ENCODE assay signal across 14 cellular contexts in genomic region chr17:5619088-5619740, GRCh38. TPM values are rescaled to one million over a fixed set of nuclear protein-coding genes. Genes with fewer than 3 reads are reported as not detected.
DNase-seq lines count a peak whose midpoint lies in the region; ATAC-seq and TF ChIP-seq lines count a peak whose summit lies in the region.
"Had no signal": no experiment of that assay in that cellular context is flagged by ENCODE, and none has a peak within 500 bp of the region (broad histone marks: within the 10 kb centered on the region; RNA-seq: fewer than 3 reads in every experiment).

No MANE protein-coding gene starts in this region.

- intact Hi-C loops in testis (cut with DNase I; ENCODE audit: low total_unique reads) = no loop called here
- intact Hi-C loops in gastrocnemius medialis (cut with DNase I; ENCODE audit: low total_unique reads) = no loop called here
- intact Hi-C loops in spleen (cut with DNase I; ENCODE audit: low total_unique reads) = no loop called here

- DNase-seq in NCI-H1417 (lab: John Stamatoyannopoulos, UW) (peak in 2 of 3 experiments; percentile 57 to 82), NCI-H1417 treated with DMSO at 0.1 percent for 48 hours (lab: John Stamatoyannopoulos, UW) (no peak), NOMO-1 treated with dmso at 0.1 percent for 144 hours (lab: John Stamatoyannopoulos, UW; ENCODE audit: unreplicated experiment) (peak; percentile 79), testis (peak; percentile 68), gastrocnemius medialis (no peak), spleen (no peak)
- peak; percentile 4 for DNase-seq in stimulated activated CD4-positive, alpha-beta T cell treated with anti-CD3 and anti-CD28 coated beads, Interleukin-4, amount 100 ng/mL, for 24 hours
- no peak for DNase-seq in stimulated activated CD4-positive, alpha-beta T cell treated with anti-CD3 and anti-CD28 coated beads, Interleukin-4, amount 100 ng/mL, for 1 hour
- DNase-seq: DND-41, HFFc6, mammary epithelial cell, small intestine, T-helper 17 cell had no signal

- H3K4me3 ChIP-seq in testis (peak overlapping the region; percentile 32 to 45), gastrocnemius medialis (no peak overlapping the region), spleen (peak overlapping the region in 1 of 8 donors; percentile 26)

- in situ Hi-C loops in gastrocnemius medialis (cut with MboI; ENCODE audit: low sequenced_read_pairs in 4 of 4) = no loop called here

- H3K36me3 ChIP-seq in testis (ENCODE audit: low read depth, missing control alignments) (no peaks in the 10 kb centered on the region), gastrocnemius medialis (no peaks in the 10 kb centered on the region), spleen (no peaks in the 10 kb centered on the region)
- H3K36me3 ChIP-seq: neutrophil had no signal

- H3K9me3 ChIP-seq in testis = no peaks in the 10 kb centered on the region
- no peaks in the 10 kb centered on the region for H3K9me3 ChIP-seq in gastrocnemius medialis
- H3K9me3 ChIP-seq in spleen = no peaks in the 10 kb centered on the region
- H3K9me3 ChIP-seq: neutrophil had no signal

- TF ChIP-seq POLR2A in testis (IDR thresholded peaks at IDR 0.05) = no peak
- TF ChIP-seq POLR2A in gastrocnemius medialis (IDR thresholded peaks at IDR 0.05) = no peak
- TF ChIP-seq POLR2A in spleen (IDR thresholded peaks at IDR 0.05) = no peak

- TF ChIP-seq CTCF in testis (IDR thresholded peaks at IDR 0.05) (no peak), gastrocnemius medialis (IDR thresholded peaks at IDR 0.05 in 4 of 5, conservative IDR thresholded peaks at IDR 0.05 in 1 of 5) (no peak), spleen (IDR thresholded peaks at IDR 0.05 in 8 of 11, conservative IDR thresholded peaks at IDR 0.05 in 3 of 11) (no peak)

- H3K27ac ChIP-seq in testis (no peak overlapping the region), gastrocnemius medialis (no peak overlapping the region), spleen (no peak overlapping the region)
- H3K27ac ChIP-seq: neutrophil had no signal

- H3K4me1 ChIP-seq in testis (no peaks in the 10 kb centered on the region), gastrocnemius medialis (no peaks in the 10 kb centered on the region), spleen (no peaks in the 10 kb centered on the region)

- no peaks in the 10 kb centered on the region for H3K27me3 ChIP-seq in testis
- peaks cover 0 to 8% (median 6%) of the 10 kb centered on the region in 3 donors for H3K27me3 ChIP-seq in gastrocnemius medialis
- H3K27me3 ChIP-seq in spleen (replicated peaks in 1 of 7) = peaks cover 0 to 50% (median 5%) of the 10 kb centered on the region in 7 donors

- WGBS in testis, 2 donors = 50 to 60% methylated on average over 18 to 20 of the region's 20 CpGs
- 62 to 79% (median 65%) methylated on average over 17 to 20 of the region's 20 CpGs for WGBS in spleen, 5 donors

- ATAC-seq in gastrocnemius medialis = no peak
- ATAC-seq: T-helper 17 cell had no signal

RNA-seq across cellular contexts. Expression of gene NLRP1, which starts 34.9 kb away (rescaled TPM):
- total RNA-seq in testis (10 to 100 TPM; 35.4 to 68.5 TPM), gastrocnemius medialis (1 to 10 TPM; 3.6 to 7.7 (median 6.9) TPM), spleen (100 to 1,000 TPM in 2 of 7 donors, 10 to 100 TPM in 5; 71.1 to 145 (median 79.0) TPM)
- polyA plus RNA-seq in testis (ENCODE audit: insufficient read depth, low read depth, low replicate concordance) (39.0 TPM), spleen (10 to 100 TPM; 34.7 to 68.1 (median 62.0) TPM)

Comparison
In these comparisons a context has a peak if more than half of its experiments do, and no peak if none do; other contexts are left out.
1. DNase-seq: peak in NCI-H1417 (2 of 3), stimulated activated CD4-positive, alpha-beta T cell treated with anti-CD3 and anti-CD28 coated beads, Interleukin-4, amount 100 ng/mL, for 24 hours (single experiment), NOMO-1 treated with dmso at 0.1 percent for 144 hours (single experiment) and testis (single experiment); none in NCI-H1417 treated with DMSO at 0.1 percent for 48 hours (single experiment), stimulated activated CD4-positive, alpha-beta T cell treated with anti-CD3 and anti-CD28 coated beads, Interleukin-4, amount 100 ng/mL, for 1 hour (single experiment), gastrocnemius medialis (0 of 2) and spleen (single experiment).
2. H3K4me3 ChIP-seq: peak in testis (2 of 2); none in gastrocnemius medialis (0 of 4).
3. RNA of gene NLRP1, which starts 34.9 kb away (total RNA-seq): 71.1 to 145 TPM in spleen and 35.4 to 68.5 TPM in testis; 3.6 to 7.7 TPM in gastrocnemius medialis; every median in the first group is over 4 times any median in the second.